29 cellular contexts compared by ENCODE assay signal in the genomic region with DNA sequence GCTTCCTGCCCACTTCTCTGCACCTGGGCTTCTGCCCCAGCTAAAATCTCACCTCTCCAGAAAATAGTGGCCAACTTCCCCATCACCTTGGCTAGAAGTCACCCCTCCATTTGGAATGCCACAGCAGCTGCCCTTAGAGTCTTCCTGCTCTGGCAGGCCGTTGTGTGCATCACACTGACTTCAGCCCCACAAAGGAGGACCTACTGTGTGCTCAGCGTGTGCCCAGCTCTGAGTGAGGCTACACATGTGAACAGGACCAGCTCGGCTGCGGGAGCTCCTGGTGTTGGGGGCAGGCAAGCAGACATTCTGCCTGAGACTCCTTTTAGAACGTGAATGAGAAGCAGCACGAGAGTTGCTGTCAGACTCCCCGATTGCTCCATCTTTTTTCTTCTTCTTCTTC.
"Had no signal": no experiment of that assay in that cellular context is flagged by ENCODE, and none has a peak within 500 bp of the region (broad histone marks: within the 10 kb centered on the region; RNA-seq: fewer than 3 reads in every experiment).

No MANE protein-coding gene starts in this region.

- H3K4me3 Mint-ChIP-seq: naive thymus-derived CD8-positive, alpha-beta T cell; stimulated activated naive CD8-positive, alpha-beta T cell treated with anti-CD3 and anti-CD28 coated beads, Interleukin-15, amount 100 ng/mL, for 72 hours had no signal

- H3K9me3 ChIP-seq: neutrophil, prostate gland, suprapubic skin, vagina had no signal

- DNase-seq: dermis blood vessel endothelial cell; effector memory CD4-positive, alpha-beta T cell; erythroblast; esophagus squamous epithelium; foreskin melanocyte; glutamatergic neuron; heart right ventricle; hippocampal formation; left cardiac atrium; left lung; naive thymus-derived CD8-positive, alpha-beta T cell; stimulated activated CD4-positive, alpha-beta T cell treated with anti-CD3 and anti-CD28 coated beads, Interleukin-12 subunit alpha, Interleukin-12 subunit beta, amount 100 ng/mL, for 4 hours; stimulated activated CD4-positive, alpha-beta T cell treated with anti-CD3 and anti-CD28 coated beads, Interleukin-1b, Interleukin-23, amount 100 ng/mL, for 48 hours; stimulated activated CD4-positive, alpha-beta T cell treated with anti-CD3 and anti-CD28 coated beads, Interleukin-4, amount 100 ng/mL, for 1 hour; stimulated activated CD8-positive, alpha-beta memory T cell treated with anti-CD3 and anti-CD28 coated beads, Interleukin-4, amount 100 ng/mL, for 48 hours; stimulated activated naive CD4-positive, alpha-beta T cell; stimulated activated naive CD8-positive, alpha-beta T cell treated with anti-CD3 and anti-CD28 coated beads, Interleukin-15, amount 100 ng/mL, for 72 hours; transverse colon had no signal

- FAIRE-seq: endothelial cell of umbilical vein, islet of Langerhans had no signal

- H2AFZ ChIP-seq: parathyroid adenoma had no signal

- H3K4me3 ChIP-seq: coronary artery, esophagus squamous epithelium, heart right ventricle, left lung, prostate gland, right atrium auricular region, smooth muscle cell, suprapubic skin, transverse colon, vagina had no signal

- H3K4me1 Mint-ChIP-seq: naive thymus-derived CD8-positive, alpha-beta T cell; stimulated activated naive CD8-positive, alpha-beta T cell treated with anti-CD3 and anti-CD28 coated beads, Interleukin-15, amount 100 ng/mL, for 72 hours had no signal

- H3K4me1 ChIP-seq: prostate gland had no signal

- ATAC-seq: heart right ventricle; left cardiac atrium; left lung; naive thymus-derived CD8-positive, alpha-beta T cell; sciatic nerve; stimulated activated naive CD8-positive, alpha-beta T cell treated with anti-CD3 and anti-CD28 coated beads, Interleukin-15, amount 100 ng/mL, for 72 hours had no signal

- H3K36me3 Mint-ChIP-seq: naive thymus-derived CD8-positive, alpha-beta T cell had no signal

- H3K27ac Mint-ChIP-seq: stimulated activated naive CD8-positive, alpha-beta T cell treated with anti-CD3 and anti-CD28 coated beads, Interleukin-15, amount 100 ng/mL, for 72 hours had no signal

- H3K4me2 ChIP-seq: smooth muscle cell had no signal

- H3K36me3 ChIP-seq: esophagus squamous epithelium, left lung, neutrophil, prostate gland, right atrium auricular region, suprapubic skin, transverse colon, vagina had no signal

- H3K27me3 ChIP-seq: esophagus squamous epithelium, heart right ventricle, left lung, neutrophil, right atrium auricular region, suprapubic skin, transverse colon, vagina had no signal

- H3K27ac ChIP-seq: coronary artery, esophagus squamous epithelium, heart right ventricle, left lung, neutrophil, parathyroid adenoma, prostate gland, right atrium auricular region, suprapubic skin, transverse colon, vagina had no signal

- H3K9ac ChIP-seq: parathyroid adenoma had no signal
